1 cellular context compared by ENCODE assay signal in the genomic region with DNA sequence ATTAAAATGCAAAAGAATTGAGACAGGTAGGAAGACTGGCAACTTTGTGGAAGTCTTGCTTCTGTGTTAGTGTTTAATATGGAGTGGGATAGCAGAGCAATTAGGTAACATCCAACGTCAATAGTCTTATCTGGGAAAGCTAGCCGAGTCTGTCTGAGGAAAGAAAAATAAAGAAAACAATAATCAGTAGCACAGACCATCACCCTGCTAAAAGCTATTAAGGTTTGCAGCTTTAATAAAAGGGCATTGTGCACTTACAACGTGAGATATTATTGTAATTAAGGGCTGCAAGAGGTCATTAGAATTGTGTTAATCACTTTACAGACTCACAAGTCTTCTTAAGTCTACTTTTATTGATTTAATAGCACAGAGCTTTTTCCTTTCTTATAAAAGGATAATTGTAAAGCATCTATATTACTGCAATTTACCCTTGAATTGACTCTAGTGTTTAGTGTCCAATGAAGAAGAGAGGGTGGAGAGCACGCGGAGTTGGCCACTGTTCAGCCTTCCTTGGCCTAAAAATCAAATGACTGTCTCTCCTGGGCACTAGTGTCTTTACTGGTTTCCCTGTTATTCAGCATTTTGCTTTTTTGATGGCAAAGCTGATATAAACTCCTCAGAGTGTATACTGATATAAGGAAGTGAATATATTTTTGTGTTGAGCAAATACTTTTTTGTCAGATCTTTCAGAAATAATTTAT.
TF ChIP-seq lines count a peak whose summit lies in the region.

No MANE protein-coding gene starts in this region.

TF ChIP-seq in HEK293, 187 proteins besides CTCF, POLR2A, EP300 and RAD21 (continues in another document):
- TF ChIP-seq, protein P1, sequence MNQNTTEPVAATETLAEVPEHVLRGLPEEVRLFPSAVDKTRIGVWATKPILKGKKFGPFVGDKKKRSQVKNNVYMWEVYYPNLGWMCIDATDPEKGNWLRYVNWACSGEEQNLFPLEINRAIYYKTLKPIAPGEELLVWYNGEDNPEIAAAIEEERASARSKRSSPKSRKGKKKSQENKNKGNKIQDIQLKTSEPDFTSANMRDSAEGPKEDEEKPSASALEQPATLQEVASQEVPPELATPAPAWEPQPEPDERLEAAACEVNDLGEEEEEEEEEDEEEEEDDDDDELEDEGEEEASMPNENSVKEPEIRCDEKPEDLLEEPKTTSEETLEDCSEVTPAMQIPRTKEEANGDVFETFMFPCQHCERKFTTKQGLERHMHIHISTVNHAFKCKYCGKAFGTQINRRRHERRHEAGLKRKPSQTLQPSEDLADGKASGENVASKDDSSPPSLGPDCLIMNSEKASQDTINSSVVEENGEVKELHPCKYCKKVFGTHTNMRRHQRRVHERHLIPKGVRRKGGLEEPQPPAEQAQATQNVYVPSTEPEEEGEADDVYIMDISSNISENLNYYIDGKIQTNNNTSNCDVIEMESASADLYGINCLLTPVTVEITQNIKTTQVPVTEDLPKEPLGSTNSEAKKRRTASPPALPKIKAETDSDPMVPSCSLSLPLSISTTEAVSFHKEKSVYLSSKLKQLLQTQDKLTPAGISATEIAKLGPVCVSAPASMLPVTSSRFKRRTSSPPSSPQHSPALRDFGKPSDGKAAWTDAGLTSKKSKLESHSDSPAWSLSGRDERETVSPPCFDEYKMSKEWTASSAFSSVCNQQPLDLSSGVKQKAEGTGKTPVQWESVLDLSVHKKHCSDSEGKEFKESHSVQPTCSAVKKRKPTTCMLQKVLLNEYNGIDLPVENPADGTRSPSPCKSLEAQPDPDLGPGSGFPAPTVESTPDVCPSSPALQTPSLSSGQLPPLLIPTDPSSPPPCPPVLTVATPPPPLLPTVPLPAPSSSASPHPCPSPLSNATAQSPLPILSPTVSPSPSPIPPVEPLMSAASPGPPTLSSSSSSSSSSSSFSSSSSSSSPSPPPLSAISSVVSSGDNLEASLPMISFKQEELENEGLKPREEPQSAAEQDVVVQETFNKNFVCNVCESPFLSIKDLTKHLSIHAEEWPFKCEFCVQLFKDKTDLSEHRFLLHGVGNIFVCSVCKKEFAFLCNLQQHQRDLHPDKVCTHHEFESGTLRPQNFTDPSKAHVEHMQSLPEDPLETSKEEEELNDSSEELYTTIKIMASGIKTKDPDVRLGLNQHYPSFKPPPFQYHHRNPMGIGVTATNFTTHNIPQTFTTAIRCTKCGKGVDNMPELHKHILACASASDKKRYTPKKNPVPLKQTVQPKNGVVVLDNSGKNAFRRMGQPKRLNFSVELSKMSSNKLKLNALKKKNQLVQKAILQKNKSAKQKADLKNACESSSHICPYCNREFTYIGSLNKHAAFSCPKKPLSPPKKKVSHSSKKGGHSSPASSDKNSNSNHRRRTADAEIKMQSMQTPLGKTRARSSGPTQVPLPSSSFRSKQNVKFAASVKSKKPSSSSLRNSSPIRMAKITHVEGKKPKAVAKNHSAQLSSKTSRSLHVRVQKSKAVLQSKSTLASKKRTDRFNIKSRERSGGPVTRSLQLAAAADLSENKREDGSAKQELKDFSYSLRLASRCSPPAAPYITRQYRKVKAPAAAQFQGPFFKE (tag by site-specific recombination; IDR thresholded peaks at IDR 0.05; ENCODE audit: borderline replicate concordance), result no peak
- TF ChIP-seq ZNF654 (tag by site-specific recombination; IDR thresholded peaks at IDR 0.05; ENCODE audit: low read depth) (no peak), ZNF843 (tag by site-specific recombination; IDR thresholded peaks at IDR 0.05) (no peak), OSR2 (tag by site-specific recombination; IDR thresholded peaks at IDR 0.05) (peak; percentile 12; the same call in 1 of the 2 replicates), SP7 (tag by site-specific recombination; IDR thresholded peaks at IDR 0.05) (peak; percentile 39; the same call in 1 of the 2 replicates), ZNF311 (tag by site-specific recombination; IDR thresholded peaks at IDR 0.05; ENCODE audit: borderline replicate concordance) (no peak), KLF8 (tag by site-specific recombination; IDR thresholded peaks at IDR 0.05) (0 out of 2 replicates have a peak, but pooled peaks have one; percentile 16), ZNF433 (tag by site-specific recombination; IDR thresholded peaks at IDR 0.05; ENCODE audit: low read depth) (no peak), RBAK (tag by site-specific recombination; IDR thresholded peaks at IDR 0.05) (no peak), FEZF1 (tag by site-specific recombination; IDR thresholded peaks at IDR 0.05) (peak; percentile 56), ZBTB17 (tag by site-specific recombination; IDR thresholded peaks at IDR 0.05) (peak; percentile 29; the same call in 1 of the 2 replicates)
- TF ChIP-seq, protein P2, sequence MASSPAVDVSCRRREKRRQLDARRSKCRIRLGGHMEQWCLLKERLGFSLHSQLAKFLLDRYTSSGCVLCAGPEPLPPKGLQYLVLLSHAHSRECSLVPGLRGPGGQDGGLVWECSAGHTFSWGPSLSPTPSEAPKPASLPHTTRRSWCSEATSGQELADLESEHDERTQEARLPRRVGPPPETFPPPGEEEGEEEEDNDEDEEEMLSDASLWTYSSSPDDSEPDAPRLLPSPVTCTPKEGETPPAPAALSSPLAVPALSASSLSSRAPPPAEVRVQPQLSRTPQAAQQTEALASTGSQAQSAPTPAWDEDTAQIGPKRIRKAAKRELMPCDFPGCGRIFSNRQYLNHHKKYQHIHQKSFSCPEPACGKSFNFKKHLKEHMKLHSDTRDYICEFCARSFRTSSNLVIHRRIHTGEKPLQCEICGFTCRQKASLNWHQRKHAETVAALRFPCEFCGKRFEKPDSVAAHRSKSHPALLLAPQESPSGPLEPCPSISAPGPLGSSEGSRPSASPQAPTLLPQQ (tag by site-specific recombination; IDR thresholded peaks at IDR 0.05), result 0 out of 2 replicates have a peak, but pooled peaks have one; percentile 12
- TF ChIP-seq, protein P3, sequence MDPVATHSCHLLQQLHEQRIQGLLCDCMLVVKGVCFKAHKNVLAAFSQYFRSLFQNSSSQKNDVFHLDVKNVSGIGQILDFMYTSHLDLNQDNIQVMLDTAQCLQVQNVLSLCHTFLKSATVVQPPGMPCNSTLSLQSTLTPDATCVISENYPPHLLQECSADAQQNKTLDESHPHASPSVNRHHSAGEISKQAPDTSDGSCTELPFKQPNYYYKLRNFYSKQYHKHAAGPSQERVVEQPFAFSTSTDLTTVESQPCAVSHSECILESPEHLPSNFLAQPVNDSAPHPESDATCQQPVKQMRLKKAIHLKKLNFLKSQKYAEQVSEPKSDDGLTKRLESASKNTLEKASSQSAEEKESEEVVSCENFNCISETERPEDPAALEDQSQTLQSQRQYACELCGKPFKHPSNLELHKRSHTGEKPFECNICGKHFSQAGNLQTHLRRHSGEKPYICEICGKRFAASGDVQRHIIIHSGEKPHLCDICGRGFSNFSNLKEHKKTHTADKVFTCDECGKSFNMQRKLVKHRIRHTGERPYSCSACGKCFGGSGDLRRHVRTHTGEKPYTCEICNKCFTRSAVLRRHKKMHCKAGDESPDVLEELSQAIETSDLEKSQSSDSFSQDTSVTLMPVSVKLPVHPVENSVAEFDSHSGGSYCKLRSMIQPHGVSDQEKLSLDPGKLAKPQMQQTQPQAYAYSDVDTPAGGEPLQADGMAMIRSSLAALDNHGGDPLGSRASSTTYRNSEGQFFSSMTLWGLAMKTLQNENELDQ (tag by site-specific recombination; IDR thresholded peaks at IDR 0.05; ENCODE audit: low read depth), result no peak
- TF ChIP-seq, protein P4, sequence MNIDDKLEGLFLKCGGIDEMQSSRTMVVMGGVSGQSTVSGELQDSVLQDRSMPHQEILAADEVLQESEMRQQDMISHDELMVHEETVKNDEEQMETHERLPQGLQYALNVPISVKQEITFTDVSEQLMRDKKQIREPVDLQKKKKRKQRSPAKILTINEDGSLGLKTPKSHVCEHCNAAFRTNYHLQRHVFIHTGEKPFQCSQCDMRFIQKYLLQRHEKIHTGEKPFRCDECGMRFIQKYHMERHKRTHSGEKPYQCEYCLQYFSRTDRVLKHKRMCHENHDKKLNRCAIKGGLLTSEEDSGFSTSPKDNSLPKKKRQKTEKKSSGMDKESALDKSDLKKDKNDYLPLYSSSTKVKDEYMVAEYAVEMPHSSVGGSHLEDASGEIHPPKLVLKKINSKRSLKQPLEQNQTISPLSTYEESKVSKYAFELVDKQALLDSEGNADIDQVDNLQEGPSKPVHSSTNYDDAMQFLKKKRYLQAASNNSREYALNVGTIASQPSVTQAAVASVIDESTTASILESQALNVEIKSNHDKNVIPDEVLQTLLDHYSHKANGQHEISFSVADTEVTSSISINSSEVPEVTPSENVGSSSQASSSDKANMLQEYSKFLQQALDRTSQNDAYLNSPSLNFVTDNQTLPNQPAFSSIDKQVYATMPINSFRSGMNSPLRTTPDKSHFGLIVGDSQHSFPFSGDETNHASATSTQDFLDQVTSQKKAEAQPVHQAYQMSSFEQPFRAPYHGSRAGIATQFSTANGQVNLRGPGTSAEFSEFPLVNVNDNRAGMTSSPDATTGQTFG (tag by site-specific recombination; IDR thresholded peaks at IDR 0.05; ENCODE audit: borderline replicate concordance), result no peak
- TF ChIP-seq, protein P5, sequence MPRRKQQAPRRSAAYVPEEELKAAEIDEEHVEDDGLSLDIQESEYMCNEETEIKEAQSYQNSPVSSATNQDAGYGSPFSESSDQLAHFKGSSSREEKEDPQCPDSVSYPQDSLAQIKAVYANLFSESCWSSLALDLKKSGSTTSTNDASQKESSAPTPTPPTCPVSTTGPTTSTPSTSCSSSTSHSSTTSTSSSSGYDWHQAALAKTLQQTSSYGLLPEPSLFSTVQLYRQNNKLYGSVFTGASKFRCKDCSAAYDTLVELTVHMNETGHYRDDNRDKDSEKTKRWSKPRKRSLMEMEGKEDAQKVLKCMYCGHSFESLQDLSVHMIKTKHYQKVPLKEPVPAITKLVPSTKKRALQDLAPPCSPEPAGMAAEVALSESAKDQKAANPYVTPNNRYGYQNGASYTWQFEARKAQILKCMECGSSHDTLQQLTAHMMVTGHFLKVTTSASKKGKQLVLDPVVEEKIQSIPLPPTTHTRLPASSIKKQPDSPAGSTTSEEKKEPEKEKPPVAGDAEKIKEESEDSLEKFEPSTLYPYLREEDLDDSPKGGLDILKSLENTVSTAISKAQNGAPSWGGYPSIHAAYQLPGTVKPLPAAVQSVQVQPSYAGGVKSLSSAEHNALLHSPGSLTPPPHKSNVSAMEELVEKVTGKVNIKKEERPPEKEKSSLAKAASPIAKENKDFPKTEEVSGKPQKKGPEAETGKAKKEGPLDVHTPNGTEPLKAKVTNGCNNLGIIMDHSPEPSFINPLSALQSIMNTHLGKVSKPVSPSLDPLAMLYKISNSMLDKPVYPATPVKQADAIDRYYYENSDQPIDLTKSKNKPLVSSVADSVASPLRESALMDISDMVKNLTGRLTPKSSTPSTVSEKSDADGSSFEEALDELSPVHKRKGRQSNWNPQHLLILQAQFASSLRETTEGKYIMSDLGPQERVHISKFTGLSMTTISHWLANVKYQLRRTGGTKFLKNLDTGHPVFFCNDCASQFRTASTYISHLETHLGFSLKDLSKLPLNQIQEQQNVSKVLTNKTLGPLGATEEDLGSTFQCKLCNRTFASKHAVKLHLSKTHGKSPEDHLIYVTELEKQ (tag by site-specific recombination; IDR thresholded peaks at IDR 0.05; ENCODE audit: borderline replicate concordance), result no peak
- TF ChIP-seq, protein P6, sequence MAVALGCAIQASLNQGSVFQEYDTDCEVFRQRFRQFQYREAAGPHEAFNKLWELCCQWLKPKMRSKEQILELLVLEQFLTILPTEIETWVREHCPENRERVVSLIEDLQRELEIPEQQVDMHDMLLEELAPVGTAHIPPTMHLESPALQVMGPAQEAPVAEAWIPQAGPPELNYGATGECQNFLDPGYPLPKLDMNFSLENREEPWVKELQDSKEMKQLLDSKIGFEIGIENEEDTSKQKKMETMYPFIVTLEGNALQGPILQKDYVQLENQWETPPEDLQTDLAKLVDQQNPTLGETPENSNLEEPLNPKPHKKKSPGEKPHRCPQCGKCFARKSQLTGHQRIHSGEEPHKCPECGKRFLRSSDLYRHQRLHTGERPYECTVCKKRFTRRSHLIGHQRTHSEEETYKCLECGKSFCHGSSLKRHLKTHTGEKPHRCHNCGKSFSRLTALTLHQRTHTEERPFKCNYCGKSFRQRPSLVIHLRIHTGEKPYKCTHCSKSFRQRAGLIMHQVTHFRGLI (tag by site-specific recombination; IDR thresholded peaks at IDR 0.05), result no peak
- TF ChIP-seq, protein P7, sequence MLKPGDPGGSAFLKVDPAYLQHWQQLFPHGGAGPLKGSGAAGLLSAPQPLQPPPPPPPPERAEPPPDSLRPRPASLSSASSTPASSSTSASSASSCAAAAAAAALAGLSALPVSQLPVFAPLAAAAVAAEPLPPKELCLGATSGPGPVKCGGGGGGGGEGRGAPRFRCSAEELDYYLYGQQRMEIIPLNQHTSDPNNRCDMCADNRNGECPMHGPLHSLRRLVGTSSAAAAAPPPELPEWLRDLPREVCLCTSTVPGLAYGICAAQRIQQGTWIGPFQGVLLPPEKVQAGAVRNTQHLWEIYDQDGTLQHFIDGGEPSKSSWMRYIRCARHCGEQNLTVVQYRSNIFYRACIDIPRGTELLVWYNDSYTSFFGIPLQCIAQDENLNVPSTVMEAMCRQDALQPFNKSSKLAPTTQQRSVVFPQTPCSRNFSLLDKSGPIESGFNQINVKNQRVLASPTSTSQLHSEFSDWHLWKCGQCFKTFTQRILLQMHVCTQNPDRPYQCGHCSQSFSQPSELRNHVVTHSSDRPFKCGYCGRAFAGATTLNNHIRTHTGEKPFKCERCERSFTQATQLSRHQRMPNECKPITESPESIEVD (tag by site-specific recombination; IDR thresholded peaks at IDR 0.05), result peak; percentile 34; the same call in 1 of the 2 replicates
- TF ChIP-seq, protein P8, sequence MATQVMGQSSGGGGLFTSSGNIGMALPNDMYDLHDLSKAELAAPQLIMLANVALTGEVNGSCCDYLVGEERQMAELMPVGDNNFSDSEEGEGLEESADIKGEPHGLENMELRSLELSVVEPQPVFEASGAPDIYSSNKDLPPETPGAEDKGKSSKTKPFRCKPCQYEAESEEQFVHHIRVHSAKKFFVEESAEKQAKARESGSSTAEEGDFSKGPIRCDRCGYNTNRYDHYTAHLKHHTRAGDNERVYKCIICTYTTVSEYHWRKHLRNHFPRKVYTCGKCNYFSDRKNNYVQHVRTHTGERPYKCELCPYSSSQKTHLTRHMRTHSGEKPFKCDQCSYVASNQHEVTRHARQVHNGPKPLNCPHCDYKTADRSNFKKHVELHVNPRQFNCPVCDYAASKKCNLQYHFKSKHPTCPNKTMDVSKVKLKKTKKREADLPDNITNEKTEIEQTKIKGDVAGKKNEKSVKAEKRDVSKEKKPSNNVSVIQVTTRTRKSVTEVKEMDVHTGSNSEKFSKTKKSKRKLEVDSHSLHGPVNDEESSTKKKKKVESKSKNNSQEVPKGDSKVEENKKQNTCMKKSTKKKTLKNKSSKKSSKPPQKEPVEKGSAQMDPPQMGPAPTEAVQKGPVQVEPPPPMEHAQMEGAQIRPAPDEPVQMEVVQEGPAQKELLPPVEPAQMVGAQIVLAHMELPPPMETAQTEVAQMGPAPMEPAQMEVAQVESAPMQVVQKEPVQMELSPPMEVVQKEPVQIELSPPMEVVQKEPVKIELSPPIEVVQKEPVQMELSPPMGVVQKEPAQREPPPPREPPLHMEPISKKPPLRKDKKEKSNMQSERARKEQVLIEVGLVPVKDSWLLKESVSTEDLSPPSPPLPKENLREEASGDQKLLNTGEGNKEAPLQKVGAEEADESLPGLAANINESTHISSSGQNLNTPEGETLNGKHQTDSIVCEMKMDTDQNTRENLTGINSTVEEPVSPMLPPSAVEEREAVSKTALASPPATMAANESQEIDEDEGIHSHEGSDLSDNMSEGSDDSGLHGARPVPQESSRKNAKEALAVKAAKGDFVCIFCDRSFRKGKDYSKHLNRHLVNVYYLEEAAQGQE (tag by site-specific recombination; IDR thresholded peaks at IDR 0.05), result no peak
